8 cellular contexts compared by ENCODE assay signal in genomic region chr12:94262228-94263010, GRCh38.
DNase-seq lines count a peak whose midpoint lies in the region; ATAC-seq, FAIRE-seq and TF ChIP-seq lines count a peak whose summit lies in the region.

No MANE protein-coding gene starts in this region.

- H2BK12ac ChIP-seq in H1 (ENCODE audit: low read depth, low read length): peak overlapping the region; percentile 86

- H3K4ac ChIP-seq in H1 (replicated peaks; ENCODE audit: insufficient read length, low read depth, low read length): peak overlapping the region; percentile 84

- no peak for TF ChIP-seq RAD21 in H1 (IDR thresholded peaks at IDR 0.05 in 1 of 2, conservative IDR thresholded peaks at IDR 0.05 in 1 of 2; ENCODE audit: low read depth in 2 of 2, low read length in 2 of 2)

- H3K4me2 ChIP-seq in H1 (ENCODE audit: insufficient read depth in 1 of 2, low read depth in 2 of 2, low read length in 2 of 2): no peak overlapping the region

- no peak for TF ChIP-seq EP300 in H1 (IDR thresholded peaks at IDR 0.05; ENCODE audit: borderline replicate concordance in 1 of 2, low read depth in 2 of 2, low read length in 2 of 2)

- H3K9ac ChIP-seq in H1 (replicated peaks in 1 of 4; ENCODE audit: extremely low read depth in 1 of 4, low read depth in 3 of 4, low read length in 3 of 4) (no peak overlapping the region), mucosa of stomach (ENCODE audit: low read length) (peak overlapping the region; percentile 49)

- H3K14ac ChIP-seq in H1 (ENCODE audit: insufficient read length): no peak overlapping the region

- no peaks in the 10 kb centered on the region for H3K79me2 ChIP-seq in H1 (ENCODE audit: control insufficient read depth in 1 of 2, insufficient read depth in 2 of 2, low read length in 2 of 2)

- no peak for FAIRE-seq in H1 (lab: Jason Lieb, UNC)

- H3K4me1 ChIP-seq in H1 (replicated peaks in 1 of 4; ENCODE audit: control insufficient read depth in 3 of 4, insufficient read depth in 4 of 4, low read length in 3 of 4) (peaks cover 20 to 37% (median 28%) of the 10 kb centered on the region in 4 experiments), mucosa of stomach (ENCODE audit: control insufficient read depth, insufficient read depth, low read length) (peaks cover 5% of the 10 kb centered on the region)

- no peak for TF ChIP-seq POLR2A in H1 (IDR thresholded peaks at IDR 0.05; ENCODE audit: control extremely low read depth in 1 of 2, low read depth in 2 of 2, low read length in 2 of 2)

- peak overlapping the region; percentile 82; the same call in 1 of the 2 replicates for H2BK5ac ChIP-seq in H1 (ENCODE audit: low read depth, low read length)

- WGBS in H1 (ENCODE audit: extremely low coverage in 1 of 2, insufficient coverage in 1 of 2, insufficient read length in 1 of 2, insufficient replicate concordance in 2 of 2, low coverage in 1 of 2, low lambda C conversion rate in 2 of 2, missing lambda C conversion rate in 1 of 2), 2 experiments: 82% methylated on average over 17 of the region's 17 CpGs; no CpG with 5 or more reads in 1 of the 2 experiments

- CTCF ChIA-PET in H1 (lab: Charles Lee; ENCODE audit: partially characterized antibody): interaction anchor here (0.6 to 1.7 kb wide), 8 partner anchors 8 to 121 kb away, joined by 3 to 4 read pairs (median 3); no protein-coding TSS in a partner anchor

- no peak overlapping the region for H4K8ac ChIP-seq in H1 (ENCODE audit: extremely low read depth, insufficient read depth, low read length)

- H2AFZ ChIP-seq in H1 (ENCODE audit: low read length): no peak overlapping the region

- peak overlapping the region; percentile 92 for H2BK120ac ChIP-seq in H1 (replicated peaks; ENCODE audit: low read depth, low read length)

- ATAC-seq in GM18502 (IDR thresholded peaks at IDR 0.05; ENCODE audit: poor library complexity, unreplicated experiment) (peak; percentile 64), HG02943 (IDR thresholded peaks at IDR 0.05; ENCODE audit: low read depth, unreplicated experiment) (peak; percentile 43)

- H3K4me3 ChIP-seq in H1 (ENCODE audit: extremely low read depth in 1 of 4, insufficient read depth in 2 of 4, low read depth in 3 of 4, low read length in 4 of 4) (no peak overlapping the region), mucosa of stomach (ENCODE audit: low read length) (peak overlapping the region; percentile 5)

- no peaks in the 10 kb centered on the region for H3K79me1 ChIP-seq in H1 (ENCODE audit: low read depth, low read length)

- H3K56ac ChIP-seq in H1 (replicated peaks; ENCODE audit: insufficient read length, low read depth, low read length): no peak overlapping the region

- no peaks in the 10 kb centered on the region; the same call in 1 of the 2 replicates for H3K23me2 ChIP-seq in H1 (ENCODE audit: low read depth, low read length)

- H4K5ac ChIP-seq in H1 (ENCODE audit: insufficient read length, low read depth, low read length): no peak overlapping the region

- H3K23ac ChIP-seq in H1 (ENCODE audit: insufficient read length): no peak overlapping the region

- no peaks in the 10 kb centered on the region for H4K20me1 ChIP-seq in H1 (replicated peaks in 1 of 2; ENCODE audit: control insufficient read depth in 1 of 2, insufficient read depth in 2 of 2, low read length in 2 of 2)

- H2AK5ac ChIP-seq in H1 (ENCODE audit: low read depth, low read length): peak overlapping the region; percentile 85; the same call in 1 of the 2 replicates

- H3K27ac ChIP-seq in H1 (ENCODE audit: low read depth, low read length): no peak overlapping the region

- H3K18ac ChIP-seq in H1 (ENCODE audit: extremely low read depth, low read length): peak overlapping the region; percentile 89

- H2BK20ac ChIP-seq in H1 (ENCODE audit: low read length): peak overlapping the region; percentile 98

- no peaks in the 10 kb centered on the region for H3K9me3 ChIP-seq in H1 (ENCODE audit: insufficient read depth in 2 of 2, low read depth in 1 of 2, low read length in 1 of 2)
- H3K9me3 ChIP-seq in mucosa of stomach (ENCODE audit: control insufficient read depth, low read length): no peaks in the 10 kb centered on the region

- TF ChIP-seq CTCF in H1 (IDR thresholded peaks at IDR 0.05; ENCODE audit: control extremely low read depth in 1 of 3, insufficient read depth in 1 of 3, low read depth in 1 of 3, low read length in 3 of 3): no peak

- H4K91ac ChIP-seq in H1 (replicated peaks; ENCODE audit: insufficient read length, low read length): peak overlapping the region; percentile 84

- DNase-seq in NCI-H460 (ENCODE audit: extremely low read depth, low read depth) (peak; percentile 11), H1 (ENCODE audit: low read depth in 1 of 2, low spot score in 2 of 2) (no peak), NCI-H510A treated with DMSO at 0.1 percent for 48 hours (lab: John Stamatoyannopoulos, UW) (no peak)
- peak; percentile 57 to 66 for DNase-seq in activated CD8-positive, alpha-beta memory T cell treated with anti-CD3 and anti-CD28 coated beads for 4 hours (ENCODE audit: low read depth in 2 of 2)
- DNase-seq in stimulated activated CD8-positive, alpha-beta memory T cell treated with anti-CD3 and anti-CD28 coated beads, Interleukin-7, amount 100 ng/mL, for 1 hour (ENCODE audit: low read depth in 2 of 2): peak; percentile 48 to 53

- H3K36me3 ChIP-seq in H1 (ENCODE audit: control insufficient read depth in 2 of 4, insufficient read depth in 4 of 4, low read length in 3 of 4): no peaks in the 10 kb centered on the region
- H3K36me3 ChIP-seq in mucosa of stomach (ENCODE audit: control insufficient read depth, insufficient read depth, low read length): no peaks in the 10 kb centered on the region

- H3K27me3 ChIP-seq in H1 (replicated peaks in 1 of 4; ENCODE audit: control insufficient read depth in 3 of 4, extremely low read depth in 1 of 4, insufficient read depth in 3 of 4, low read length in 3 of 4) (peaks cover 0 to 3% (median 2%) of the 10 kb centered on the region in 4 experiments; a peak in 2 of 7 replicates), mucosa of stomach (ENCODE audit: control insufficient read depth, insufficient read depth, low read length) (no peaks in the 10 kb centered on the region)

- POLR2A ChIA-PET in H1 (lab: Charles Lee; ENCODE audit: partially characterized antibody): interaction anchor here (0.7 to 2.0 kb wide), 8 partner anchors 8 to 92 kb away, joined by 3 to 12 read pairs (median 3); no protein-coding TSS in a partner anchor

- H2BK15ac ChIP-seq in H1 (ENCODE audit: low read length): no peak overlapping the region

TF ChIP-seq in H1, 55 proteins besides CTCF, POLR2A, EP300 and RAD21:
- no peak for TF ChIP-seq CTBP2 (IDR thresholded peaks at IDR 0.05; ENCODE audit: borderline replicate concordance, insufficient read depth, insufficient read length, low read length)
- TF ChIP-seq HDAC6 (IDR thresholded peaks at IDR 0.05; ENCODE audit: low read depth, low read length): no peak
- no peak for TF ChIP-seq JUN (IDR thresholded peaks at IDR 0.05; ENCODE audit: low read depth, low read length)
- no peak for TF ChIP-seq TAF7 (optimal IDR thresholded peaks at IDR 0.05; ENCODE audit: borderline replicate concordance, low read depth, low read length)
- no peak for TF ChIP-seq JUND (IDR thresholded peaks at IDR 0.05; ENCODE audit: low read length)
- TF ChIP-seq KDM1A (IDR thresholded peaks at IDR 0.05; ENCODE audit: borderline replicate concordance, low read length): no peak
- no peak for TF ChIP-seq RXRA (IDR thresholded peaks at IDR 0.05; ENCODE audit: insufficient read depth, low read depth, low read length)
- TF ChIP-seq BRCA1 (IDR thresholded peaks at IDR 0.05; ENCODE audit: low read depth, low read length): no peak
- no peak for TF ChIP-seq RBBP5 (IDR thresholded peaks at IDR 0.05; ENCODE audit: borderline replicate concordance, low read depth, low read length)
- TF ChIP-seq TCF12 (IDR thresholded peaks at IDR 0.05; ENCODE audit: low read depth, low read length): no peak
- TF ChIP-seq SUZ12 (IDR thresholded peaks at IDR 0.05; ENCODE audit: low read length): no peak
- no peak for TF ChIP-seq TAF1 (IDR thresholded peaks at IDR 0.05; ENCODE audit: low read depth, low read length)
- no peak for TF ChIP-seq E2F6 (IDR thresholded peaks at IDR 0.05)
- TF ChIP-seq EZH2 (IDR thresholded peaks at IDR 0.05; ENCODE audit: low read depth, low read length, severe bottlenecking): no peak
- no peak for TF ChIP-seq NRF1 (IDR thresholded peaks at IDR 0.05; ENCODE audit: low read depth, low read length)
- TF ChIP-seq ATF3 (IDR thresholded peaks at IDR 0.05; ENCODE audit: insufficient read depth, low read depth, low read length): no peak
TF ChIP-seq in H1: peak in this region for 0.

Comparison
In these comparisons a context has a peak if more than half of its experiments do, and no peak if none do; other contexts are left out.
1. DNase-seq: peak in NCI-H460 (single experiment), activated CD8-positive, alpha-beta memory T cell treated with anti-CD3 and anti-CD28 coated beads for 4 hours (2 of 2) and stimulated activated CD8-positive, alpha-beta memory T cell treated with anti-CD3 and anti-CD28 coated beads, Interleukin-7, amount 100 ng/mL, for 1 hour (2 of 2); none in H1 (0 of 2) and NCI-H510A treated with DMSO at 0.1 percent for 48 hours (single experiment).